20 cellular contexts compared by ENCODE assay signal in the genomic region with DNA sequence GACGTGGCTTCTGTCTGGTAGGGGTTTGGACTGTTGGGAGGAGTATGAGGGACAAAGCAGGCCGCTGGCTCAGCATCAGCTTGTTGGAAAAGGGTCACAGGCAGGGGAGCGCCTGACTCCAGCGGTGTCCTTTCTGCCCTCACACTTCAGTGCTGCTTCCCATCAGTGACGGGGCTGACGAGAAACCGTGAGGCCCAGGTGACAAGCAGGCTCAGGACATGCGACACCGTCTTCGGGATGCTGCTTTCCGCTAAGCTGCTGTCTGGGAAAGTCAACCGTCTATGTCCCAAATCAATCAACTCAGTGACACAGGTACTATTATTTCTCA.
A peak's percentile ranks its signal among the peaks of the same experiment; 100 is the strongest.
DNase-seq lines count a peak whose midpoint lies in the region; ATAC-seq and TF ChIP-seq lines count a peak whose summit lies in the region.
"Had no signal": no experiment of that assay in that cellular context is flagged by ENCODE, and none has a peak within 500 bp of the region (broad histone marks: within the 10 kb centered on the region; RNA-seq: fewer than 3 reads in every experiment).

No MANE protein-coding gene starts in this region.

- H3K4me3 ChIP-seq in breast epithelium (no peak overlapping the region), tibial artery (no peak overlapping the region)
- no peak overlapping the region for H3K4me3 ChIP-seq in naive thymus-derived CD4-positive, alpha-beta T cell (ENCODE audit: low read length)

- TF ChIP-seq POLR2A in breast epithelium (IDR thresholded peaks at IDR 0.05), result no peak

- H3K4me3 Mint-ChIP-seq in MCF 10A (ENCODE audit: unreplicated experiment), result no peak overlapping the region
- no peak overlapping the region for H3K4me3 Mint-ChIP-seq in nephron progenitor cell
- no peak overlapping the region for H3K4me3 Mint-ChIP-seq in naive thymus-derived CD4-positive, alpha-beta T cell
- H3K4me3 Mint-ChIP-seq: H9, IgD-negative memory B cell had no signal

- ATAC-seq in naive thymus-derived CD4-positive, alpha-beta T cell, result no peak
- ATAC-seq: PC-3 had no signal

- BruUV-seq in MCF 10A (replicated peaks; lab: Mats Ljungman, UMichigan), result TSS peak; percentile 18

- H3K27ac ChIP-seq in breast epithelium, result no peak overlapping the region
- peak overlapping the region; percentile 53 for H3K27ac ChIP-seq in RWPE1
- H3K27ac ChIP-seq in tibial artery, result peak overlapping the region; percentile 75 to 78
- H3K27ac ChIP-seq in naive thymus-derived CD4-positive, alpha-beta T cell (ENCODE audit: low read depth, low read length), result no peak overlapping the region

- POLR2A ChIA-PET in MCF 10A (lab: Yijun Ruan, JAX), result interaction anchor here (1.2 kb wide), 1 partner anchor 33 kb away, joined by 4 read pairs; no protein-coding TSS in a partner anchor
- POLR2A ChIA-PET in RWPE1 (lab: Yijun Ruan, JAX; ENCODE audit: low non-redundant PET), result no interaction called here
- POLR2A ChIA-PET in naive thymus-derived CD4-positive, alpha-beta T cell (lab: Charles Lee), result no interaction called here

- H3K4me1 ChIP-seq in breast epithelium (no peaks in the 10 kb centered on the region), tibial artery (peaks cover 0 to 31% (median 20%) of the 10 kb centered on the region in 4 donors)
- H3K4me1 ChIP-seq in naive thymus-derived CD4-positive, alpha-beta T cell (ENCODE audit: control insufficient read depth in 2 of 2, insufficient read depth in 2 of 2, low read length in 2 of 2), result no peaks in the 10 kb centered on the region
- H3K4me1 ChIP-seq: Caco-2 had no signal

- no peak for DNase-seq in MCF 10A (ENCODE audit: unreplicated experiment)
- no peak for DNase-seq in breast epithelium (ENCODE audit: low spot score in 2 of 2)
- DNase-seq in RWPE1 (ENCODE audit: low spot score), result no peak
- DNase-seq in nephron progenitor cell, result no peak
- no peak for DNase-seq in tibial artery
- DNase-seq in naive thymus-derived CD4-positive, alpha-beta T cell, result no peak
- DNase-seq in OCI-M2 (lab: John Stamatoyannopoulos, UW; ENCODE audit: unreplicated experiment), result no peak
- no peak for DNase-seq in SIG-M5 treated with dmso at 0.1 percent for 504 hours (lab: John Stamatoyannopoulos, UW; ENCODE audit: unreplicated experiment)
- DNase-seq: ACHN, AML-193, Caco-2, EL, H9, Kasumi-1, NCI-H1105, NCI-H1694, NCI-H345, NCI-H69, PC-3 had no signal

- intact Hi-C loops in MCF 10A (cut with micrococcal nuclease), result no loop called here
- intact Hi-C loops in breast epithelium (cut with DNase I; ENCODE audit: low total_unique reads), result no loop called here
- intact Hi-C loops in tibial artery (cut with DNase I; ENCODE audit: low total_unique reads), result no loop called here
- intact Hi-C loops in naive thymus-derived CD4-positive, alpha-beta T cell (cut with micrococcal nuclease), result no loop called here

- H3K9me3 Mint-ChIP-seq in MCF 10A (ENCODE audit: unreplicated experiment) (no peaks in the 10 kb centered on the region), nephron progenitor cell (no peaks in the 10 kb centered on the region)
- H3K9me3 Mint-ChIP-seq in naive thymus-derived CD4-positive, alpha-beta T cell, result no peaks in the 10 kb centered on the region
- H3K9me3 Mint-ChIP-seq: H9, IgD-negative memory B cell had no signal

- CTCF ChIA-PET in MCF 10A (lab: Yijun Ruan, JAX), result no interaction called here
- CTCF ChIA-PET in RWPE1 (lab: Yijun Ruan, JAX), result no interaction called here
- CTCF ChIA-PET in naive thymus-derived CD4-positive, alpha-beta T cell (lab: Charles Lee), result no interaction called here

- H3K4me1 Mint-ChIP-seq in MCF 10A (ENCODE audit: insufficient read depth, unreplicated experiment), result peaks cover 6% of the 10 kb centered on the region
- peaks cover 7% of the 10 kb centered on the region for H3K4me1 Mint-ChIP-seq in nephron progenitor cell
- H3K4me1 Mint-ChIP-seq in naive thymus-derived CD4-positive, alpha-beta T cell, result no peaks in the 10 kb centered on the region

- H3K27ac Mint-ChIP-seq in MCF 10A (ENCODE audit: low read depth, unreplicated experiment) (no peak overlapping the region), nephron progenitor cell (peak overlapping the region; percentile 97)
- H3K27ac Mint-ChIP-seq in naive thymus-derived CD4-positive, alpha-beta T cell, result peak overlapping the region in 1 of 9 donors; percentile 47
- H3K27ac Mint-ChIP-seq: IgD-negative memory B cell had no signal

- H3K9me3 ChIP-seq in breast epithelium (no peaks in the 10 kb centered on the region), tibial artery (no peaks in the 10 kb centered on the region)
- H3K9me3 ChIP-seq in naive thymus-derived CD4-positive, alpha-beta T cell (ENCODE audit: control insufficient read depth in 2 of 3, low read length in 3 of 3), result no peaks in the 10 kb centered on the region
- H3K9me3 ChIP-seq: Caco-2 had no signal

- H3K27me3 Mint-ChIP-seq in MCF 10A (ENCODE audit: insufficient read depth, unreplicated experiment) (no peaks in the 10 kb centered on the region), nephron progenitor cell (ENCODE audit: low read depth, poor library complexity) (no peaks in the 10 kb centered on the region)
- no peaks in the 10 kb centered on the region for H3K27me3 Mint-ChIP-seq in naive thymus-derived CD4-positive, alpha-beta T cell
- H3K27me3 Mint-ChIP-seq: IgD-negative memory B cell had no signal

- H3K36me3 ChIP-seq in breast epithelium, result peaks cover 11% of the 10 kb centered on the region
- H3K36me3 ChIP-seq in tibial artery, result peaks cover 29 to 70% (median 61%) of the 10 kb centered on the region in 3 donors
- peaks cover 0 to 59% (median 0%) of the 10 kb centered on the region in 3 experiments for H3K36me3 ChIP-seq in naive thymus-derived CD4-positive, alpha-beta T cell (ENCODE audit: control insufficient read depth in 2 of 3, insufficient read depth in 3 of 3, low read length in 3 of 3)

- H3K27me3 ChIP-seq in breast epithelium (no peaks in the 10 kb centered on the region), tibial artery (no peaks in the 10 kb centered on the region)
- no peaks in the 10 kb centered on the region for H3K27me3 ChIP-seq in naive thymus-derived CD4-positive, alpha-beta T cell (ENCODE audit: control insufficient read depth in 2 of 2, insufficient read depth in 2 of 2, low read length in 2 of 2)

- H3K36me3 Mint-ChIP-seq in MCF 10A (ENCODE audit: insufficient read depth, unreplicated experiment) (peaks cover 54% of the 10 kb centered on the region), nephron progenitor cell (ENCODE audit: low read depth) (peaks cover 32% of the 10 kb centered on the region)
- H3K36me3 Mint-ChIP-seq in naive thymus-derived CD4-positive, alpha-beta T cell, result peaks cover 2 to 33% (median 15%) of the 10 kb centered on the region in 5 donors

- TF ChIP-seq CTCF in MCF 10A (IDR thresholded peaks at IDR 0.05; ENCODE audit: unreplicated experiment) (no peak), breast epithelium (IDR thresholded peaks at IDR 0.05) (no peak), RWPE1 (conservative IDR thresholded peaks at IDR 0.05; ENCODE audit: low read depth) (no peak), nephron progenitor cell (IDR thresholded peaks at IDR 0.05) (no peak), tibial artery (IDR thresholded peaks at IDR 0.05) (no peak)

Comparison
In these comparisons a context has a peak if more than half of its experiments do, and no peak if none do; other contexts are left out.
1. H3K27ac ChIP-seq: peak in RWPE1 (single experiment) and tibial artery (2 of 2); none in breast epithelium (0 of 2) and naive thymus-derived CD4-positive, alpha-beta T cell (single experiment).